15 cellular contexts compared by ENCODE assay signal in genomic region chr10:12097791-12098190, GRCh38. TPM values are rescaled to one million over a fixed set of nuclear protein-coding genes. Genes with fewer than 3 reads are reported as not detected.
DNase-seq lines count a peak whose midpoint lies in the region; ATAC-seq and TF ChIP-seq lines count a peak whose summit lies in the region.
"Had no signal": no experiment of that assay in that cellular context is flagged by ENCODE, and none has a peak within 500 bp of the region (broad histone marks: within the 10 kb centered on the region; RNA-seq: fewer than 3 reads in every experiment).

No MANE protein-coding gene starts in this region.

- ATAC-seq in stimulated activated effector memory CD8-positive, alpha-beta T cell treated with anti-CD3 and anti-CD28 coated beads, Interleukin-12 subunit alpha, Interleukin-12 subunit beta, amount 100 ng/mL, for 72 hours = no peak
- no peak for ATAC-seq in GM21619 (IDR thresholded peaks at IDR 0.05; ENCODE audit: unreplicated experiment)
- ATAC-seq: activated T-cell treated with anti-CD3 and anti-CD28 coated beads, Interleukin-2, amount 50 U/mL, for 72 hours; stimulated activated naive CD8-positive, alpha-beta T cell treated with anti-CD3 and anti-CD28 coated beads, Interleukin-15, amount 100 ng/mL, for 72 hours had no signal

- peaks cover 95% of the 10 kb centered on the region for H3K36me3 Mint-ChIP-seq in stimulated activated effector memory CD8-positive, alpha-beta T cell treated with anti-CD3 and anti-CD28 coated beads, Interleukin-12 subunit alpha, Interleukin-12 subunit beta, amount 100 ng/mL, for 72 hours
- peaks cover 24% of the 10 kb centered on the region for H3K36me3 Mint-ChIP-seq in activated CD4-positive, alpha-beta memory T cell treated with anti-CD3 and anti-CD28 coated beads for 36 hours

- no peak for TF ChIP-seq CTCF in brain microvascular endothelial cell (IDR thresholded peaks at IDR 0.05; ENCODE audit: low read depth, low read length, missing control alignments)

- CTCF ChIA-PET in activated CD4-positive, alpha-beta memory T cell treated with anti-CD3 and anti-CD28 coated beads for 36 hours (lab: Charles Lee) = no interaction called here

- peak overlapping the region; percentile 61 for H3K27ac Mint-ChIP-seq in stimulated activated effector memory CD8-positive, alpha-beta T cell treated with anti-CD3 and anti-CD28 coated beads, Interleukin-12 subunit alpha, Interleukin-12 subunit beta, amount 100 ng/mL, for 72 hours
- no peak overlapping the region for H3K27ac Mint-ChIP-seq in activated CD4-positive, alpha-beta memory T cell treated with anti-CD3 and anti-CD28 coated beads for 36 hours
- H3K27ac Mint-ChIP-seq: activated CD4-positive, alpha-beta T cell treated with anti-CD3 and anti-CD28 coated beads, Interleukin-2, amount 10 ng/mL, durations not matched to agents 24 days and 14 days; activated T-cell treated with anti-CD3 and anti-CD28 coated beads, Interleukin-2, amount 50 U/mL, for 72 hours; stimulated activated naive CD8-positive, alpha-beta T cell treated with anti-CD3 and anti-CD28 coated beads, Interleukin-15, amount 100 ng/mL, for 72 hours had no signal

- H3K27ac ChIP-seq in brain microvascular endothelial cell = no peak overlapping the region
- H3K27ac ChIP-seq: adrenal gland had no signal

- DNase-seq in NCI-H1417 (lab: John Stamatoyannopoulos, UW) (peak in 2 of 3 experiments; percentile 45 to 66), NCI-H1417 treated with DMSO at 0.1 percent for 48 hours (lab: John Stamatoyannopoulos, UW) (no peak), NCI-H2171 (lab: John Stamatoyannopoulos, UW) (peak; percentile 19), brain microvascular endothelial cell (peak; percentile 38), NCI-H82 treated with DMSO at 0.1 percent for 48 hours (lab: John Stamatoyannopoulos, UW; ENCODE audit: unreplicated experiment) (no peak)
- no peak for DNase-seq in stimulated activated effector memory CD8-positive, alpha-beta T cell treated with anti-CD3 and anti-CD28 coated beads, Interleukin-12 subunit alpha, Interleukin-12 subunit beta, amount 100 ng/mL, for 72 hours (ENCODE audit: low spot score in 2 of 2)
- no peak for DNase-seq in activated CD4-positive, alpha-beta memory T cell treated with anti-CD3 and anti-CD28 coated beads for 36 hours
- DNase-seq: activated CD4-positive, alpha-beta T cell treated with anti-CD3 and anti-CD28 coated beads, Interleukin-2, amount 10 ng/mL, durations not matched to agents 24 days and 14 days; activated T-cell treated with anti-CD3 and anti-CD28 coated beads, Interleukin-2, amount 50 U/mL, for 72 hours; adrenal gland; Karpas-422; mesenchymal stem cell; NCI-H524 treated with DMSO at 0.1 percent for 48 hours; stimulated activated naive CD8-positive, alpha-beta T cell treated with anti-CD3 and anti-CD28 coated beads, Interleukin-15, amount 100 ng/mL, for 72 hours had no signal

- intact Hi-C loops in activated CD4-positive, alpha-beta memory T cell treated with anti-CD3 and anti-CD28 coated beads for 36 hours (cut with micrococcal nuclease) = no loop called here

- no peak overlapping the region for H3K4me3 Mint-ChIP-seq in stimulated activated effector memory CD8-positive, alpha-beta T cell treated with anti-CD3 and anti-CD28 coated beads, Interleukin-12 subunit alpha, Interleukin-12 subunit beta, amount 100 ng/mL, for 72 hours
- H3K4me3 Mint-ChIP-seq in activated CD4-positive, alpha-beta memory T cell treated with anti-CD3 and anti-CD28 coated beads for 36 hours = no peak overlapping the region
- H3K4me3 Mint-ChIP-seq: activated CD4-positive, alpha-beta T cell treated with anti-CD3 and anti-CD28 coated beads, Interleukin-2, amount 10 ng/mL, durations not matched to agents 24 days and 14 days; activated T-cell treated with anti-CD3 and anti-CD28 coated beads, Interleukin-2, amount 50 U/mL, for 72 hours; stimulated activated naive CD8-positive, alpha-beta T cell treated with anti-CD3 and anti-CD28 coated beads, Interleukin-15, amount 100 ng/mL, for 72 hours had no signal

- H3K36me3 ChIP-seq in brain microvascular endothelial cell (replicated peaks) = peaks cover 37% of the 10 kb centered on the region

- no peaks in the 10 kb centered on the region for H3K4me1 Mint-ChIP-seq in stimulated activated effector memory CD8-positive, alpha-beta T cell treated with anti-CD3 and anti-CD28 coated beads, Interleukin-12 subunit alpha, Interleukin-12 subunit beta, amount 100 ng/mL, for 72 hours
- H3K4me1 Mint-ChIP-seq in activated CD4-positive, alpha-beta memory T cell treated with anti-CD3 and anti-CD28 coated beads for 36 hours (ENCODE audit: low read depth) = no peaks in the 10 kb centered on the region
- H3K4me1 Mint-ChIP-seq: activated CD4-positive, alpha-beta T cell treated with anti-CD3 and anti-CD28 coated beads, Interleukin-2, amount 10 ng/mL, durations not matched to agents 24 days and 14 days; stimulated activated naive CD8-positive, alpha-beta T cell treated with anti-CD3 and anti-CD28 coated beads, Interleukin-15, amount 100 ng/mL, for 72 hours had no signal

- H3K27me3 ChIP-seq in brain microvascular endothelial cell (replicated peaks) = no peaks in the 10 kb centered on the region
- H3K27me3 ChIP-seq: adrenal gland had no signal

- H3K27me3 Mint-ChIP-seq in activated CD4-positive, alpha-beta memory T cell treated with anti-CD3 and anti-CD28 coated beads for 36 hours = no peaks in the 10 kb centered on the region
- H3K27me3 Mint-ChIP-seq: activated CD4-positive, alpha-beta T cell treated with anti-CD3 and anti-CD28 coated beads, Interleukin-2, amount 10 ng/mL, durations not matched to agents 24 days and 14 days; stimulated activated naive CD8-positive, alpha-beta T cell treated with anti-CD3 and anti-CD28 coated beads, Interleukin-15, amount 100 ng/mL, for 72 hours had no signal

- POLR2A ChIA-PET in activated CD4-positive, alpha-beta memory T cell treated with anti-CD3 and anti-CD28 coated beads for 36 hours (lab: Charles Lee) = no interaction called here

- H3K4me3 ChIP-seq in brain microvascular endothelial cell (ENCODE audit: low read depth, low read length) = no peak overlapping the region
- H3K4me3 ChIP-seq: adrenal gland had no signal

- no peaks in the 10 kb centered on the region for H3K9me3 Mint-ChIP-seq in stimulated activated effector memory CD8-positive, alpha-beta T cell treated with anti-CD3 and anti-CD28 coated beads, Interleukin-12 subunit alpha, Interleukin-12 subunit beta, amount 100 ng/mL, for 72 hours
- H3K9me3 Mint-ChIP-seq in activated CD4-positive, alpha-beta memory T cell treated with anti-CD3 and anti-CD28 coated beads for 36 hours = no peaks in the 10 kb centered on the region
- H3K9me3 Mint-ChIP-seq: activated CD4-positive, alpha-beta T cell treated with anti-CD3 and anti-CD28 coated beads, Interleukin-2, amount 10 ng/mL, durations not matched to agents 24 days and 14 days; activated T-cell treated with anti-CD3 and anti-CD28 coated beads, Interleukin-2, amount 50 U/mL, for 72 hours; stimulated activated naive CD8-positive, alpha-beta T cell treated with anti-CD3 and anti-CD28 coated beads, Interleukin-15, amount 100 ng/mL, for 72 hours had no signal

- in situ Hi-C loops in brain microvascular endothelial cell (cut with HindIII; ENCODE audit: low pct_ligation_motif_present, low sequenced_read_pairs) = no loop called here

RNA-seq across cellular contexts. Expression of gene DHTKD1, which starts 29.0 kb away (rescaled TPM):
- 10 to 100 TPM; 16.2 to 17.1 TPM for total RNA-seq in activated CD4-positive, alpha-beta memory T cell treated with anti-CD3 and anti-CD28 coated beads for 36 hours

RNA-seq across cellular contexts. Expression of gene SEC61A2, which starts 31.7 kb away (rescaled TPM):
- total RNA-seq in activated CD4-positive, alpha-beta memory T cell treated with anti-CD3 and anti-CD28 coated beads for 36 hours = 10 to 100 TPM; 14.4 to 14.6 TPM

RNA-seq across cellular contexts. Expression of gene UPF2, which starts 55.2 kb away (rescaled TPM):
- total RNA-seq in activated CD4-positive, alpha-beta memory T cell treated with anti-CD3 and anti-CD28 coated beads for 36 hours = 10 to 100 TPM; 29.5 to 32.0 TPM

Comparison
In these comparisons a context has a peak if more than half of its experiments do, and no peak if none do; other contexts are left out.
1. DNase-seq: peak in NCI-H1417 (2 of 3), NCI-H2171 (single experiment) and brain microvascular endothelial cell (single experiment); none in NCI-H1417 treated with DMSO at 0.1 percent for 48 hours (single experiment), stimulated activated effector memory CD8-positive, alpha-beta T cell treated with anti-CD3 and anti-CD28 coated beads, Interleukin-12 subunit alpha, Interleukin-12 subunit beta, amount 100 ng/mL, for 72 hours (0 of 2), activated CD4-positive, alpha-beta memory T cell treated with anti-CD3 and anti-CD28 coated beads for 36 hours (single experiment) and NCI-H82 treated with DMSO at 0.1 percent for 48 hours (single experiment).